1 cellular context compared by ENCODE assay signal in the genomic region with DNA sequence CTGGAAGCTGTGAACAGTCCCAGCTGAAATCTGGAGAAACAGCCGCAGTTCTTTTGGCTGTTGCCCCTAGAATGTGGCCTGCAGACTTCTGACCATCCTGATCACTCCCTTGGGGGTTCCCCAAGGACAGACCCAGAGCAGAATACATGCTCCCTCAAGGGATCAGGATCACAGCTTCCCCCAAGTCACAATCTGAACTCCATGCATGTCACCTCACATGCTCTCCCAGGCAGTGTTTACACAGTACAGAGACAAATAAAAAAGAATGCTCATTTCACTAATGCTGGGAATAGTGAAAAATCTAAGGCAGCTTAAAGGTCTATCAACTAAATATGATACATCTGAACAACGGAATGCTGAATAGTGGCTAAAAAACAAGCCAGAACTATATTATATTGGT.
TF ChIP-seq lines count a peak whose summit lies in the region.

No MANE protein-coding gene starts in this region.

TF ChIP-seq in HepG2, 621 proteins besides CTCF, POLR2A, EP300 and RAD21 (continued from another document and continues in another):
- 0 out of 2 replicates have a peak, but pooled peaks have one; percentile 12 for TF ChIP-seq BCL6 (CRISPR knock-in tag; IDR thresholded peaks at IDR 0.05)
- no peak for TF ChIP-seq XRCC5 (optimal IDR thresholded peaks at IDR 0.05; ENCODE audit: low read length)
- TF ChIP-seq, protein P1, sequence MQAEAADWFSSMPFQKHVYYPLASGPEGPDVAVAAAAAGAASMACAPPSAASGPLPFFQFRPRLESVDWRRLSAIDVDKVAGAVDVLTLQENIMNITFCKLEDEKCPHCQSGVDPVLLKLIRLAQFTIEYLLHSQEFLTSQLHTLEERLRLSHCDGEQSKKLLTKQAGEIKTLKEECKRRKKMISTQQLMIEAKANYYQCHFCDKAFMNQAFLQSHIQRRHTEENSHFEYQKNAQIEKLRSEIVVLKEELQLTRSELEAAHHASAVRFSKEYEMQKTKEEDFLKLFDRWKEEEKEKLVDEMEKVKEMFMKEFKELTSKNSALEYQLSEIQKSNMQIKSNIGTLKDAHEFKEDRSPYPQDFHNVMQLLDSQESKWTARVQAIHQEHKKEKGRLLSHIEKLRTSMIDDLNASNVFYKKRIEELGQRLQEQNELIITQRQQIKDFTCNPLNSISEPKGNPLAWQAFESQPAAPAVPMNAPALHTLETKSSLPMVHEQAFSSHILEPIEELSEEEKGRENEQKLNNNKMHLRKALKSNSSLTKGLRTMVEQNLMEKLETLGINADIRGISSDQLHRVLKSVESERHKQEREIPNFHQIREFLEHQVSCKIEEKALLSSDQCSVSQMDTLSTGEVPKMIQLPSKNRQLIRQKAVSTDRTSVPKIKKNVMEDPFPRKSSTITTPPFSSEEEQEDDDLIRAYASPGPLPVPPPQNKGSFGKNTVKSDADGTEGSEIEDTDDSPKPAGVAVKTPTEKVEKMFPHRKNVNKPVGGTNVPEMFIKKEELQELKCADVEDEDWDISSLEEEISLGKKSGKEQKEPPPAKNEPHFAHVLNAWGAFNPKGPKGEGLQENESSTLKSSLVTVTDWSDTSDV (CRISPR knock-in tag; IDR thresholded peaks at IDR 0.05), result no peak
- TF ChIP-seq ZNF772 (CRISPR knock-in tag; IDR thresholded peaks at IDR 0.05), result no peak
- TF ChIP-seq, protein P2, sequence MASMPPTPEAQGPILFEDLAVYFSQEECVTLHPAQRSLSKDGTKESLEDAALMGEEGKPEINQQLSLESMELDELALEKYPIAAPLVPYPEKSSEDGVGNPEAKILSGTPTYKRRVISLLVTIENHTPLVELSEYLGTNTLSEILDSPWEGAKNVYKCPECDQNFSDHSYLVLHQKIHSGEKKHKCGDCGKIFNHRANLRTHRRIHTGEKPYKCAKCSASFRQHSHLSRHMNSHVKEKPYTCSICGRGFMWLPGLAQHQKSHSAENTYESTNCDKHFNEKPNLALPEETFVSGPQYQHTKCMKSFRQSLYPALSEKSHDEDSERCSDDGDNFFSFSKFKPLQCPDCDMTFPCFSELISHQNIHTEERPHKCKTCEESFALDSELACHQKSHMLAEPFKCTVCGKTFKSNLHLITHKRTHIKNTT (CRISPR knock-in tag; IDR thresholded peaks at IDR 0.05), result no peak
- no peak for TF ChIP-seq PTBP1 (IDR thresholded peaks at IDR 0.05; ENCODE audit: low read depth, low read length, poor library complexity, severe bottlenecking)
- TF ChIP-seq MEIS1 (CRISPR knock-in tag; IDR thresholded peaks at IDR 0.05; ENCODE audit: borderline replicate concordance), result no peak
- TF ChIP-seq ZNF703 (CRISPR knock-in tag; IDR thresholded peaks at IDR 0.05; ENCODE audit: borderline replicate concordance), result no peak
- TF ChIP-seq, protein P3, sequence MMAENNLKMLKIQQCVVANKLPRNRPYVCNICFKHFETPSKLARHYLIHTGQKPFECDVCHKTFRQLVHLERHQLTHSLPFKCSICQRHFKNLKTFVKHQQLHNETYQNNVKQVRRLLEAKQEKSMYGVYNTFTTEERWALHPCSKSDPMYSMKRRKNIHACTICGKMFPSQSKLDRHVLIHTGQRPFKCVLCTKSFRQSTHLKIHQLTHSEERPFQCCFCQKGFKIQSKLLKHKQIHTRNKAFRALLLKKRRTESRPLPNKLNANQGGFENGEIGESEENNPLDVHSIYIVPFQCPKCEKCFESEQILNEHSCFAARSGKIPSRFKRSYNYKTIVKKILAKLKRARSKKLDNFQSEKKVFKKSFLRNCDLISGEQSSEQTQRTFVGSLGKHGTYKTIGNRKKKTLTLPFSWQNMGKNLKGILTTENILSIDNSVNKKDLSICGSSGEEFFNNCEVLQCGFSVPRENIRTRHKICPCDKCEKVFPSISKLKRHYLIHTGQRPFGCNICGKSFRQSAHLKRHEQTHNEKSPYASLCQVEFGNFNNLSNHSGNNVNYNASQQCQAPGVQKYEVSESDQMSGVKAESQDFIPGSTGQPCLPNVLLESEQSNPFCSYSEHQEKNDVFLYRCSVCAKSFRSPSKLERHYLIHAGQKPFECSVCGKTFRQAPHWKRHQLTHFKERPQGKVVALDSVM (CRISPR knock-in tag; IDR thresholded peaks at IDR 0.05), result no peak
- TF ChIP-seq, protein P4, sequence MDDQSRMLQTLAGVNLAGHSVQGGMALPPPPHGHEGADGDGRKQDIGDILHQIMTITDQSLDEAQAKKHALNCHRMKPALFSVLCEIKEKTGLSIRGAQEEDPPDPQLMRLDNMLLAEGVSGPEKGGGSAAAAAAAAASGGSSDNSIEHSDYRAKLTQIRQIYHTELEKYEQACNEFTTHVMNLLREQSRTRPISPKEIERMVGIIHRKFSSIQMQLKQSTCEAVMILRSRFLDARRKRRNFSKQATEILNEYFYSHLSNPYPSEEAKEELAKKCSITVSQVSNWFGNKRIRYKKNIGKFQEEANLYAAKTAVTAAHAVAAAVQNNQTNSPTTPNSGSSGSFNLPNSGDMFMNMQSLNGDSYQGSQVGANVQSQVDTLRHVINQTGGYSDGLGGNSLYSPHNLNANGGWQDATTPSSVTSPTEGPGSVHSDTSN (CRISPR knock-in tag; IDR thresholded peaks at IDR 0.05; ENCODE audit: borderline replicate concordance), result no peak
- TF ChIP-seq ZNF501 (CRISPR knock-in tag; IDR thresholded peaks at IDR 0.05), result peak; percentile 60; the same call in 1 of the 2 replicates
- no peak for TF ChIP-seq RFX1 (IDR thresholded peaks at IDR 0.05)
- TF ChIP-seq BRD4 (CRISPR knock-in tag; IDR thresholded peaks at IDR 0.05), result no peak
- no peak for TF ChIP-seq ZFP41 (CRISPR knock-in tag; IDR thresholded peaks at IDR 0.05; ENCODE audit: borderline replicate concordance)
- no peak for TF ChIP-seq ZNF468 (CRISPR knock-in tag; IDR thresholded peaks at IDR 0.05)
- TF ChIP-seq, protein P5, sequence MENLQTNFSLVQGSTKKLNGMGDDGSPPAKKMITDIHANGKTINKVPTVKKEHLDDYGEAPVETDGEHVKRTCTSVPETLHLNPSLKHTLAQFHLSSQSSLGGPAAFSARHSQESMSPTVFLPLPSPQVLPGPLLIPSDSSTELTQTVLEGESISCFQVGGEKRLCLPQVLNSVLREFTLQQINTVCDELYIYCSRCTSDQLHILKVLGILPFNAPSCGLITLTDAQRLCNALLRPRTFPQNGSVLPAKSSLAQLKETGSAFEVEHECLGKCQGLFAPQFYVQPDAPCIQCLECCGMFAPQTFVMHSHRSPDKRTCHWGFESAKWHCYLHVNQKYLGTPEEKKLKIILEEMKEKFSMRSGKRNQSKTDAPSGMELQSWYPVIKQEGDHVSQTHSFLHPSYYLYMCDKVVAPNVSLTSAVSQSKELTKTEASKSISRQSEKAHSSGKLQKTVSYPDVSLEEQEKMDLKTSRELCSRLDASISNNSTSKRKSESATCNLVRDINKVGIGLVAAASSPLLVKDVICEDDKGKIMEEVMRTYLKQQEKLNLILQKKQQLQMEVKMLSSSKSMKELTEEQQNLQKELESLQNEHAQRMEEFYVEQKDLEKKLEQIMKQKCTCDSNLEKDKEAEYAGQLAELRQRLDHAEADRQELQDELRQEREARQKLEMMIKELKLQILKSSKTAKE (CRISPR knock-in tag; IDR thresholded peaks at IDR 0.05; ENCODE audit: borderline replicate concordance), result no peak
- TF ChIP-seq ZNF883 (CRISPR knock-in tag; IDR thresholded peaks at IDR 0.05; ENCODE audit: not compliant biosample characterization), result no peak
- no peak for TF ChIP-seq ZNF530 (CRISPR knock-in tag; IDR thresholded peaks at IDR 0.05; ENCODE audit: low read depth)
- TF ChIP-seq ASH2L (IDR thresholded peaks at IDR 0.05; ENCODE audit: insufficient read length, low read depth, low read length), result peak; percentile 18
- TF ChIP-seq ZNF761 (CRISPR knock-in tag; conservative IDR thresholded peaks at IDR 0.05), result no peak
- TF ChIP-seq JUNB (CRISPR knock-in tag; IDR thresholded peaks at IDR 0.05; ENCODE audit: borderline replicate concordance), result no peak
- TF ChIP-seq ZNF670 (CRISPR knock-in tag; IDR thresholded peaks at IDR 0.05; ENCODE audit: borderline replicate concordance), result no peak
- TF ChIP-seq TOE1 (CRISPR knock-in tag; IDR thresholded peaks at IDR 0.05), result no peak
- TF ChIP-seq HOXA3 (CRISPR knock-in tag; IDR thresholded peaks at IDR 0.05), result no peak
- TF ChIP-seq, protein P6, sequence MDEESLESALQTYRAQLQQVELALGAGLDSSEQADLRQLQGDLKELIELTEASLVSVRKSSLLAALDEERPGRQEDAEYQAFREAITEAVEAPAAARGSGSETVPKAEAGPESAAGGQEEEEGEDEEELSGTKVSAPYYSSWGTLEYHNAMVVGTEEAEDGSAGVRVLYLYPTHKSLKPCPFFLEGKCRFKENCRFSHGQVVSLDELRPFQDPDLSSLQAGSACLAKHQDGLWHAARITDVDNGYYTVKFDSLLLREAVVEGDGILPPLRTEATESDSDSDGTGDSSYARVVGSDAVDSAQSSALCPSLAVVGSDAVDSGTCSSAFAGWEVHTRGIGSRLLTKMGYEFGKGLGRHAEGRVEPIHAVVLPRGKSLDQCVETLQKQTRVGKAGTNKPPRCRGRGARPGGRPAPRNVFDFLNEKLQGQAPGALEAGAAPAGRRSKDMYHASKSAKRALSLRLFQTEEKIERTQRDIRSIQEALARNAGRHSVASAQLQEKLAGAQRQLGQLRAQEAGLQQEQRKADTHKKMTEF (CRISPR knock-in tag; IDR thresholded peaks at IDR 0.05), result peak; percentile 39; the same call in 1 of the 2 replicates
- TF ChIP-seq, protein P7, sequence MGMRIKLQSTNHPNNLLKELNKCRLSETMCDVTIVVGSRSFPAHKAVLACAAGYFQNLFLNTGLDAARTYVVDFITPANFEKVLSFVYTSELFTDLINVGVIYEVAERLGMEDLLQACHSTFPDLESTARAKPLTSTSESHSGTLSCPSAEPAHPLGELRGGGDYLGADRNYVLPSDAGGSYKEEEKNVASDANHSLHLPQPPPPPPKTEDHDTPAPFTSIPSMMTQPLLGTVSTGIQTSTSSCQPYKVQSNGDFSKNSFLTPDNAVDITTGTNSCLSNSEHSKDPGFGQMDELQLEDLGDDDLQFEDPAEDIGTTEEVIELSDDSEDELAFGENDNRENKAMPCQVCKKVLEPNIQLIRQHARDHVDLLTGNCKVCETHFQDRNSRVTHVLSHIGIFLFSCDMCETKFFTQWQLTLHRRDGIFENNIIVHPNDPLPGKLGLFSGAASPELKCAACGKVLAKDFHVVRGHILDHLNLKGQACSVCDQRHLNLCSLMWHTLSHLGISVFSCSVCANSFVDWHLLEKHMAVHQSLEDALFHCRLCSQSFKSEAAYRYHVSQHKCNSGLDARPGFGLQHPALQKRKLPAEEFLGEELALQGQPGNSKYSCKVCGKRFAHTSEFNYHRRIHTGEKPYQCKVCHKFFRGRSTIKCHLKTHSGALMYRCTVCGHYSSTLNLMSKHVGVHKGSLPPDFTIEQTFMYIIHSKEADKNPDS (CRISPR knock-in tag; IDR thresholded peaks at IDR 0.05), result no peak
- TF ChIP-seq, protein P8, sequence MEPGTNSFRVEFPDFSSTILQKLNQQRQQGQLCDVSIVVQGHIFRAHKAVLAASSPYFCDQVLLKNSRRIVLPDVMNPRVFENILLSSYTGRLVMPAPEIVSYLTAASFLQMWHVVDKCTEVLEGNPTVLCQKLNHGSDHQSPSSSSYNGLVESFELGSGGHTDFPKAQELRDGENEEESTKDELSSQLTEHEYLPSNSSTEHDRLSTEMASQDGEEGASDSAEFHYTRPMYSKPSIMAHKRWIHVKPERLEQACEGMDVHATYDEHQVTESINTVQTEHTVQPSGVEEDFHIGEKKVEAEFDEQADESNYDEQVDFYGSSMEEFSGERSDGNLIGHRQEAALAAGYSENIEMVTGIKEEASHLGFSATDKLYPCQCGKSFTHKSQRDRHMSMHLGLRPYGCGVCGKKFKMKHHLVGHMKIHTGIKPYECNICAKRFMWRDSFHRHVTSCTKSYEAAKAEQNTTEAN (CRISPR knock-in tag; conservative IDR thresholded peaks at IDR 0.05), result no peak
- no peak for TF ChIP-seq GATA4 (IDR thresholded peaks at IDR 0.05; ENCODE audit: borderline replicate concordance, low read depth)
- TF ChIP-seq ZNF749 (CRISPR knock-in tag; IDR thresholded peaks at IDR 0.05; ENCODE audit: borderline replicate concordance), result no peak
- TF ChIP-seq ZSCAN31 (CRISPR knock-in tag; IDR thresholded peaks at IDR 0.05; ENCODE audit: low read depth), result no peak
- no peak for TF ChIP-seq TMF1 (CRISPR knock-in tag; IDR thresholded peaks at IDR 0.05; ENCODE audit: low read depth)
- TF ChIP-seq, protein P9, sequence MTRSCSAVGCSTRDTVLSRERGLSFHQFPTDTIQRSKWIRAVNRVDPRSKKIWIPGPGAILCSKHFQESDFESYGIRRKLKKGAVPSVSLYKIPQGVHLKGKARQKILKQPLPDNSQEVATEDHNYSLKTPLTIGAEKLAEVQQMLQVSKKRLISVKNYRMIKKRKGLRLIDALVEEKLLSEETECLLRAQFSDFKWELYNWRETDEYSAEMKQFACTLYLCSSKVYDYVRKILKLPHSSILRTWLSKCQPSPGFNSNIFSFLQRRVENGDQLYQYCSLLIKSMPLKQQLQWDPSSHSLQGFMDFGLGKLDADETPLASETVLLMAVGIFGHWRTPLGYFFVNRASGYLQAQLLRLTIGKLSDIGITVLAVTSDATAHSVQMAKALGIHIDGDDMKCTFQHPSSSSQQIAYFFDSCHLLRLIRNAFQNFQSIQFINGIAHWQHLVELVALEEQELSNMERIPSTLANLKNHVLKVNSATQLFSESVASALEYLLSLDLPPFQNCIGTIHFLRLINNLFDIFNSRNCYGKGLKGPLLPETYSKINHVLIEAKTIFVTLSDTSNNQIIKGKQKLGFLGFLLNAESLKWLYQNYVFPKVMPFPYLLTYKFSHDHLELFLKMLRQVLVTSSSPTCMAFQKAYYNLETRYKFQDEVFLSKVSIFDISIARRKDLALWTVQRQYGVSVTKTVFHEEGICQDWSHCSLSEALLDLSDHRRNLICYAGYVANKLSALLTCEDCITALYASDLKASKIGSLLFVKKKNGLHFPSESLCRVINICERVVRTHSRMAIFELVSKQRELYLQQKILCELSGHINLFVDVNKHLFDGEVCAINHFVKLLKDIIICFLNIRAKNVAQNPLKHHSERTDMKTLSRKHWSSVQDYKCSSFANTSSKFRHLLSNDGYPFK (CRISPR knock-in tag; IDR thresholded peaks at IDR 0.05; ENCODE audit: borderline replicate concordance), result no peak
- TF ChIP-seq, protein P10, sequence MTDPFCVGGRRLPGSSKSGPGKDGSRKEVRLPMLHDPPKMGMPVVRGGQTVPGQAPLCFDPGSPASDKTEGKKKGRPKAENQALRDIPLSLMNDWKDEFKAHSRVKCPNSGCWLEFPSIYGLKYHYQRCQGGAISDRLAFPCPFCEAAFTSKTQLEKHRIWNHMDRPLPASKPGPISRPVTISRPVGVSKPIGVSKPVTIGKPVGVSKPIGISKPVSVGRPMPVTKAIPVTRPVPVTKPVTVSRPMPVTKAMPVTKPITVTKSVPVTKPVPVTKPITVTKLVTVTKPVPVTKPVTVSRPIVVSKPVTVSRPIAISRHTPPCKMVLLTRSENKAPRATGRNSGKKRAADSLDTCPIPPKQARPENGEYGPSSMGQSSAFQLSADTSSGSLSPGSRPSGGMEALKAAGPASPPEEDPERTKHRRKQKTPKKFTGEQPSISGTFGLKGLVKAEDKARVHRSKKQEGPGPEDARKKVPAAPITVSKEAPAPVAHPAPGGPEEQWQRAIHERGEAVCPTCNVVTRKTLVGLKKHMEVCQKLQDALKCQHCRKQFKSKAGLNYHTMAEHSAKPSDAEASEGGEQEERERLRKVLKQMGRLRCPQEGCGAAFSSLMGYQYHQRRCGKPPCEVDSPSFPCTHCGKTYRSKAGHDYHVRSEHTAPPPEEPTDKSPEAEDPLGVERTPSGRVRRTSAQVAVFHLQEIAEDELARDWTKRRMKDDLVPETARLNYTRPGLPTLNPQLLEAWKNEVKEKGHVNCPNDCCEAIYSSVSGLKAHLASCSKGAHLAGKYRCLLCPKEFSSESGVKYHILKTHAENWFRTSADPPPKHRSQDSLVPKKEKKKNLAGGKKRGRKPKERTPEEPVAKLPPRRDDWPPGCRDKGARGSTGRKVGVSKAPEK (CRISPR knock-in tag; IDR thresholded peaks at IDR 0.05; ENCODE audit: borderline replicate concordance), result no peak
- no peak for TF ChIP-seq KAT8 (CRISPR knock-in tag; IDR thresholded peaks at IDR 0.05)
- TF ChIP-seq ZNF773 (CRISPR knock-in tag; IDR thresholded peaks at IDR 0.05; ENCODE audit: borderline replicate concordance), result no peak
- TF ChIP-seq HMG20A (CRISPR knock-in tag; IDR thresholded peaks at IDR 0.05; ENCODE audit: borderline replicate concordance), result 0 out of 2 replicates have a peak, but pooled peaks have one; percentile 31
- no peak for TF ChIP-seq SOX6 (IDR thresholded peaks at IDR 0.05)
- TF ChIP-seq SOX6 (CRISPR knock-in tag; IDR thresholded peaks at IDR 0.05), result peak; percentile 38; the same call in 1 of the 2 replicates
